11 cellular contexts compared by ENCODE assay signal in genomic region chr2:69685321-69686048, GRCh38. TPM values are rescaled to one million over a fixed set of nuclear protein-coding genes. Genes with fewer than 3 reads are reported as not detected.
DNase-seq lines count a peak whose midpoint lies in the region; ATAC-seq and TF ChIP-seq lines count a peak whose summit lies in the region.
"Had no signal": no experiment of that assay in that cellular context is flagged by ENCODE, and none has a peak within 500 bp of the region (broad histone marks: within the 10 kb centered on the region; RNA-seq: fewer than 3 reads in every experiment).

No MANE protein-coding gene starts in this region.

- peaks cover 52 to 72% (median 69%) of the 10 kb centered on the region in 3 donors for H3K4me1 Mint-ChIP-seq in CD8-positive, alpha-beta memory T cell

- ATAC-seq in GM21423 (IDR thresholded peaks at IDR 0.05; ENCODE audit: unreplicated experiment) (peak; percentile 63), left lobe of liver (peak; percentile 98), gastroesophageal sphincter (no peak), GM21825 (IDR thresholded peaks at IDR 0.05; ENCODE audit: unreplicated experiment) (no peak)

- POLR2A ChIA-PET in CD8-positive, alpha-beta memory T cell (lab: Charles Lee): interaction anchor here (2.3 kb wide), 1 partner anchor 40 kb away, joined by 9 read pairs; no protein-coding TSS in a partner anchor

- H3K4me1 ChIP-seq in CD8-positive, alpha-beta memory T cell (ENCODE audit: insufficient read depth, low read length): peaks cover 60% of the 10 kb centered on the region
- peaks cover 0 to 19% (median 0%) of the 10 kb centered on the region in 3 donors for H3K4me1 ChIP-seq in gastroesophageal sphincter

- peak overlapping the region in 5 of 7 donors; percentile 2 to 65 (median 22) for H3K4me3 Mint-ChIP-seq in CD8-positive, alpha-beta memory T cell

- TF ChIP-seq CTCF in VCaP (conservative IDR thresholded peaks at IDR 0.05) (no peak), gastroesophageal sphincter (IDR thresholded peaks at IDR 0.05) (no peak)

- no peaks in the 10 kb centered on the region for H3K36me3 ChIP-seq in CD8-positive, alpha-beta memory T cell (ENCODE audit: insufficient read depth, low read length)
- no peaks in the 10 kb centered on the region for H3K36me3 ChIP-seq in gastroesophageal sphincter
- H3K36me3 ChIP-seq: WERI-Rb-1 had no signal

- 61 to 68% methylated on average over 4 to 5 of the region's 5 CpGs for WGBS in gastroesophageal sphincter (ENCODE audit: low coverage in 1 of 2), 2 donors

- H3K36me3 Mint-ChIP-seq in CD8-positive, alpha-beta memory T cell: peaks cover 0 to 1% (median 0%) of the 10 kb centered on the region in 3 donors

- DNase-seq in CD8-positive, alpha-beta memory T cell: peak in 2 of 5 donors; percentile 2 to 17
- DNase-seq in left lobe of liver (ENCODE audit: low spot score) (peak; percentile 59), NCI-H446 (lab: John Stamatoyannopoulos, UW) (no peak), caudate nucleus (lab: John Stamatoyannopoulos, UW) (no peak)
- DNase-seq: effector CD8-positive, alpha-beta T cell; GDM1; WERI-Rb-1 had no signal

- H3K27me3 Mint-ChIP-seq in CD8-positive, alpha-beta memory T cell: peaks cover 0 to 1% of the 10 kb centered on the region in 2 donors

- no peak for TF ChIP-seq EP300 in gastroesophageal sphincter (IDR thresholded peaks at IDR 0.05)

- CTCF ChIA-PET in CD8-positive, alpha-beta memory T cell (lab: Charles Lee): interaction anchor here (1.0 kb wide), 1 partner anchor 40 kb away, joined by 3 read pairs; no protein-coding TSS in a partner anchor

- H3K4me3 ChIP-seq in CD8-positive, alpha-beta memory T cell (ENCODE audit: low read length): no peak overlapping the region
- H3K4me3 ChIP-seq in gastroesophageal sphincter: no peak overlapping the region

- H3K27me3 ChIP-seq in CD8-positive, alpha-beta memory T cell (ENCODE audit: insufficient read depth, low read length, poor library complexity, severe bottlenecking): no peaks in the 10 kb centered on the region
- H3K27me3 ChIP-seq in gastroesophageal sphincter: no peaks in the 10 kb centered on the region

- no peaks in the 10 kb centered on the region for H3K9me3 Mint-ChIP-seq in CD8-positive, alpha-beta memory T cell

- H3K27ac ChIP-seq in CD8-positive, alpha-beta memory T cell (ENCODE audit: low read depth, low read length): no peak overlapping the region
- H3K27ac ChIP-seq in VCaP: peak overlapping the region; percentile 90
- H3K27ac ChIP-seq in caudate nucleus (ENCODE audit: low read depth, low read length): no peak overlapping the region
- no peak overlapping the region for H3K27ac ChIP-seq in gastroesophageal sphincter
- H3K27ac ChIP-seq: WERI-Rb-1 had no signal

- TF ChIP-seq POLR2A in gastroesophageal sphincter (IDR thresholded peaks at IDR 0.05): no peak

- H3K9me3 ChIP-seq in CD8-positive, alpha-beta memory T cell (ENCODE audit: low read length): no peaks in the 10 kb centered on the region
- H3K9me3 ChIP-seq in gastroesophageal sphincter: no peaks in the 10 kb centered on the region

- H3K27ac Mint-ChIP-seq in CD8-positive, alpha-beta memory T cell: peak overlapping the region; percentile 8 to 92 (median 68)

RNA-seq across cellular contexts. Expression of gene AAK1, which starts 41.9 kb away (rescaled TPM):
- total RNA-seq in CD8-positive, alpha-beta memory T cell: 10 to 100 TPM; 71.7 to 74.0 TPM
- polyA plus RNA-seq in CD8-positive, alpha-beta memory T cell: 114 TPM
- 16.2 TPM for total RNA-seq in left lobe of liver
- 10 to 100 TPM; 32.3 to 55.9 (median 49.6) TPM for total RNA-seq in gastroesophageal sphincter

RNA-seq across cellular contexts. Expression of gene ANXA4, which starts 56.4 kb away (rescaled TPM):
- total RNA-seq in CD8-positive, alpha-beta memory T cell: 10 to 100 TPM; 30.2 to 33.7 TPM
- 38.6 TPM for polyA plus RNA-seq in CD8-positive, alpha-beta memory T cell
- total RNA-seq in left lobe of liver (102 TPM), gastroesophageal sphincter (10 to 100 TPM; 49.0 to 66.8 (median 58.1) TPM)

Comparison
In these comparisons a context has a peak if more than half of its experiments do, and no peak if none do; other contexts are left out.
1. ATAC-seq: peak in GM21423 (single experiment) and left lobe of liver (single experiment); none in gastroesophageal sphincter (single experiment) and GM21825 (single experiment).